Comparison of ENCODE assay signal across 8 cellular contexts in the genomic region with DNA sequence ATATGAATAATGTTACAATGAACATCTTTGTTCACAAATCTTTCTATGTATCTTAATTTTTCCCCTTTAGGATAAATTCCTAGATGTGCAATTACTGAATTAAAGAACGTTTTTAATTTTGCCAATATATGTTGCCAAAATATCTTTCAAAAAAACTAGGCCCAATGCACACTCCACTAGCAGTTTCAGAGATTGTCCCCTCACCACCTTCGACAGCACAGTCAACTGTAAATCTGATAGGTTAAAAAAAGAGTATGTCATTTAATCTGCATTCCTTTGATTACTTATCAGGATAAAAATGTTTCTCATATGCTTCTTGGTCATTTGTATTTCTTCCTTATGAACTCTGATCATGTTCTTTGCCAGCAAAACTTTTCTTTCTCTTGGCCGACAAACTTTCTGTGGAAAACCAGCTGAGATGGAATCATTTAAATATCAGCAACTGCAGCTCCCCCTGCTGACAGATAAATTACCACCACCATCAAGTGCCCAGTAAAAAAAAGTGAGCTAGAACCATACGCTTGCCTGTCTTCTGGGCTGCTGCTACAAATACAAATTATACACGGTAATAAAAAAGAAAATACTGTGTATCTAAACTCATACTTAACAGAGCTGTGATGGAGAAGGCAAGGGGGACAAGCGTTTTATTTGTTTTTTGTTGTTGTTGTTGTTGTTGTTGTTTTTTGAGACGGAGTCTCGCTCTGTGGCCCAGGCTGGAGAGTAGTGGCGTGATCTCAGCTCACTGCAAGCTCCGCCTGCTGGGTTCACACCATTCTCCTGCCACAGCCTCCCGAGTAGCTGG. TPM values are rescaled to one million over a fixed set of nuclear protein-coding genes. Genes with fewer than 3 reads are reported as not detected.
DNase-seq lines count a peak whose midpoint lies in the region; ATAC-seq and TF ChIP-seq lines count a peak whose summit lies in the region.

No MANE protein-coding gene starts in this region.

- H3K4me1 ChIP-seq in psoas muscle = peaks cover 19% of the 10 kb centered on the region

- peak; percentile 31 for DNase-seq in DMS153 treated with DMSO at 0.1 percent for 48 hours (lab: John Stamatoyannopoulos, UW; ENCODE audit: unreplicated experiment)
- peak; percentile 63 to 74 for DNase-seq in Kasumi-1 (lab: John Stamatoyannopoulos, UW)
- DNase-seq in RPMI7951 (ENCODE audit: low read depth) = peak; percentile 63
- no peak for DNase-seq in activated naive CD8-positive, alpha-beta T cell treated with anti-CD3 and anti-CD28 coated beads, Interleukin-2, amount 10 ng/mL, durations not matched to agents 7 days and 5 days
- peak in 37 of 42 donors; percentile 22 to 91 (median 70) for DNase-seq in head of caudate nucleus
- no peak for DNase-seq in psoas muscle

- no peaks in the 10 kb centered on the region for H3K9me3 Mint-ChIP-seq in activated naive CD8-positive, alpha-beta T cell treated with anti-CD3 and anti-CD28 coated beads, Interleukin-2, amount 10 ng/mL, durations not matched to agents 7 days and 5 days

- ATAC-seq in activated naive CD8-positive, alpha-beta T cell treated with anti-CD3 and anti-CD28 coated beads, Interleukin-2, amount 10 ng/mL, durations not matched to agents 7 days and 5 days (ENCODE audit: low read depth) = peak; percentile 76
- ATAC-seq in psoas muscle (peak; percentile 72 to 88 (median 80)), GM18858 (IDR thresholded peaks at IDR 0.05; ENCODE audit: unreplicated experiment) (no peak), HG03159 (IDR thresholded peaks at IDR 0.05; ENCODE audit: unreplicated experiment) (no peak)

- TF ChIP-seq CTCF in psoas muscle (IDR thresholded peaks at IDR 0.05) = peak; percentile 81

- H3K27ac ChIP-seq in psoas muscle = peak overlapping the region; percentile 19

- H3K36me3 ChIP-seq in psoas muscle (ENCODE audit: insufficient read depth in 1 of 2, low read depth in 1 of 2) = peaks cover 0 to 7% of the 10 kb centered on the region in 2 donors

- 40 to 49% (median 40%) methylated on average over 11 of the region's 11 CpGs for WGBS in psoas muscle, 3 donors

- peak overlapping the region; percentile 7 for H3K4me3 ChIP-seq in psoas muscle

- no peaks in the 10 kb centered on the region for H3K27me3 Mint-ChIP-seq in activated naive CD8-positive, alpha-beta T cell treated with anti-CD3 and anti-CD28 coated beads, Interleukin-2, amount 10 ng/mL, durations not matched to agents 7 days and 5 days

- intact Hi-C loops in head of caudate nucleus (cut with DNase I) (loop anchor here (2.0 to 5.0 kb wide), 2 partner anchors 14 to 171 kb away; no protein-coding TSS in a partner anchor), psoas muscle (cut with DNase I) (loop anchor here (1.0 to 5.0 kb wide), 3 partner anchors 169 to 210 kb away; no protein-coding TSS in a partner anchor)

- H3K27me3 ChIP-seq in psoas muscle (ENCODE audit: insufficient read depth in 3 of 3, low read length in 2 of 3) = no peaks in the 10 kb centered on the region

- POLR2A ChIA-PET in activated naive CD8-positive, alpha-beta T cell treated with anti-CD3 and anti-CD28 coated beads, Interleukin-2, amount 10 ng/mL, durations not matched to agents 7 days and 5 days (lab: Charles Lee) = interaction anchor here (0.5 to 3.4 kb wide), 4 partner anchors 20 to 187 kb away, joined by 4 to 26 read pairs (median 5); partner anchors contain the start of gene KANSL1

- no peak overlapping the region for H3K4me3 Mint-ChIP-seq in activated naive CD8-positive, alpha-beta T cell treated with anti-CD3 and anti-CD28 coated beads, Interleukin-2, amount 10 ng/mL, durations not matched to agents 7 days and 5 days

- no peak overlapping the region for H3K27ac Mint-ChIP-seq in activated naive CD8-positive, alpha-beta T cell treated with anti-CD3 and anti-CD28 coated beads, Interleukin-2, amount 10 ng/mL, durations not matched to agents 7 days and 5 days

- peaks cover 23% of the 10 kb centered on the region for H3K4me1 Mint-ChIP-seq in activated naive CD8-positive, alpha-beta T cell treated with anti-CD3 and anti-CD28 coated beads, Interleukin-2, amount 10 ng/mL, durations not matched to agents 7 days and 5 days

- peaks cover 21% of the 10 kb centered on the region for H3K36me3 Mint-ChIP-seq in activated naive CD8-positive, alpha-beta T cell treated with anti-CD3 and anti-CD28 coated beads, Interleukin-2, amount 10 ng/mL, durations not matched to agents 7 days and 5 days

- H3K9me3 ChIP-seq in psoas muscle = no peaks in the 10 kb centered on the region

RNA-seq across cellular contexts. Expression of gene KANSL1, which starts 19.6 kb away (rescaled TPM):
- total RNA-seq in RPMI7951 (2014; rRNA removed; shearing (Covaris generic)) = 16.0 and 23.7 TPM in 2 replicates
- 100 to 1,000 TPM; 132 to 140 TPM for total RNA-seq in activated naive CD8-positive, alpha-beta T cell treated with anti-CD3 and anti-CD28 coated beads, Interleukin-2, amount 10 ng/mL, durations not matched to agents 7 days and 5 days
- total RNA-seq in psoas muscle = 10 to 100 TPM; 25.8 to 37.5 (median 34.1) TPM
- 10 to 100 TPM in 1 of 3 donors, 1 to 10 TPM in 2; 6.9 to 15.3 (median 9.8) TPM for polyA plus RNA-seq in psoas muscle

Comparison
In these comparisons a context has a peak if more than half of its experiments do, and no peak if none do; other contexts are left out.
1. DNase-seq: peak in DMS153 treated with DMSO at 0.1 percent for 48 hours (single experiment), Kasumi-1 (2 of 2), RPMI7951 (single experiment) and head of caudate nucleus (37 of 42); none in activated naive CD8-positive, alpha-beta T cell treated with anti-CD3 and anti-CD28 coated beads, Interleukin-2, amount 10 ng/mL, durations not matched to agents 7 days and 5 days (single experiment) and psoas muscle (0 of 2).
2. ATAC-seq: peak in activated naive CD8-positive, alpha-beta T cell treated with anti-CD3 and anti-CD28 coated beads, Interleukin-2, amount 10 ng/mL, durations not matched to agents 7 days and 5 days (single experiment) and psoas muscle (4 of 4); none in GM18858 (single experiment) and HG03159 (single experiment).